8 cellular contexts compared by ENCODE assay signal in genomic region chr15:74725845-74726773, GRCh38. TPM values are rescaled to one million over a fixed set of nuclear protein-coding genes. Genes with fewer than 3 reads are reported as not detected.
A peak's percentile ranks its signal among the peaks of the same experiment; 100 is the strongest.
DNase-seq lines count a peak whose midpoint lies in the region; ATAC-seq and TF ChIP-seq lines count a peak whose summit lies in the region.

No MANE protein-coding gene starts in this region.

- DNase-seq in EH (ENCODE audit: low read depth) (peak; percentile 32), chondrocyte (ENCODE audit: low spot score) (no peak), memory B cell (ENCODE audit: low spot score in 2 of 2) (peak; percentile 16 to 46)
- DNase-seq in stimulated activated CD8-positive, alpha-beta memory T cell treated with anti-CD3 and anti-CD28 coated beads, Interleukin-4, amount 100 ng/mL, for 24 hours (ENCODE audit: low read depth) = peak; percentile 54

- ATAC-seq in activated CD4-positive, CD25-positive, alpha-beta regulatory T cell treated with anti-CD3 and anti-CD28 coated beads, Interleukin-2, amount 50 U/mL, for 24 hours = peak; percentile 63 to 69
- ATAC-seq in memory B cell (ENCODE audit: low read depth) = peak; percentile 62
- no peak for ATAC-seq in GM19328 (IDR thresholded peaks at IDR 0.05; ENCODE audit: unreplicated experiment)
- no peak for ATAC-seq in HG03095 (IDR thresholded peaks at IDR 0.05; ENCODE audit: unreplicated experiment)

- H3K4me3 ChIP-seq in HUES64 (ENCODE audit: low read length) = peak overlapping the region; percentile 77

- H3K4me1 Mint-ChIP-seq in chondrocyte (ENCODE audit: low read depth) (peaks cover 20% of the 10 kb centered on the region), memory B cell (peaks cover 10% of the 10 kb centered on the region)

- no peaks in the 10 kb centered on the region for H3K9me3 ChIP-seq in HUES64 (ENCODE audit: insufficient read depth, low read depth, low read length)

- H3K36me3 Mint-ChIP-seq in chondrocyte (ENCODE audit: low read depth) (no peaks in the 10 kb centered on the region), memory B cell (no peaks in the 10 kb centered on the region)

- H3K4me3 Mint-ChIP-seq in chondrocyte (ENCODE audit: unreplicated experiment) (peak overlapping the region; percentile 68), memory B cell (peak overlapping the region; percentile 81)

- H3K27ac ChIP-seq in HUES64 (ENCODE audit: low read depth, low read length) = peak overlapping the region; percentile 73; the same call in 1 of the 2 replicates

- WGBS in HUES64 = 4% methylated on average over 86 of the region's 86 CpGs

- H3K27ac Mint-ChIP-seq in chondrocyte (ENCODE audit: unreplicated experiment) = no peak overlapping the region
- H3K27ac Mint-ChIP-seq in memory B cell = no peak overlapping the region

- peak; percentile 24 for TF ChIP-seq CTCF in chondrocyte (IDR thresholded peaks at IDR 0.05)

- peaks cover 4% of the 10 kb centered on the region; the same call in 1 of the 2 replicates for H3K4me1 ChIP-seq in HUES64 (ENCODE audit: insufficient read depth, low read length)

- peaks cover 1% of the 10 kb centered on the region for H3K27me3 Mint-ChIP-seq in chondrocyte (ENCODE audit: low read depth)
- H3K27me3 Mint-ChIP-seq in memory B cell = peaks cover 29% of the 10 kb centered on the region

- H3K9me3 Mint-ChIP-seq in chondrocyte (ENCODE audit: low read depth) (no peaks in the 10 kb centered on the region), memory B cell (no peaks in the 10 kb centered on the region)

- H3K9ac ChIP-seq in HUES64 (ENCODE audit: low read depth, low read length) = peak overlapping the region; percentile 65

- peaks cover 39% of the 10 kb centered on the region for H3K27me3 ChIP-seq in HUES64 (ENCODE audit: insufficient read depth, low read length)

- no peaks in the 10 kb centered on the region for H3K36me3 ChIP-seq in HUES64 (ENCODE audit: insufficient read depth, low read length)

RNA-seq across cellular contexts. Expression of gene CYP1A1, which starts 0.8 kb away (rescaled TPM):
- polyA plus RNA-seq in HUES64 (2013, experiment 1 of 2) = 0.20 TPM
- polyA plus RNA-seq in HUES64 (2013, experiment 2 of 2) = 0.19 TPM
- 0.22 to 0.67 TPM (median 0.27 TPM) in 3 replicates for total RNA-seq in chondrocyte

RNA-seq across cellular contexts. Expression of gene CYP1A2, which starts 22.5 kb away (rescaled TPM):
- not detected for polyA plus RNA-seq in HUES64 (2013, experiment 1 of 2)
- polyA plus RNA-seq in HUES64 (2013, experiment 2 of 2) = not detected
- total RNA-seq in chondrocyte = not detected in 3 replicates

RNA-seq across cellular contexts. Expression of gene EDC3, which starts 30.3 kb away (rescaled TPM):
- polyA plus RNA-seq in HUES64 (2013, experiment 1 of 2) = 23.9 TPM
- polyA plus RNA-seq in HUES64 (2013, experiment 2 of 2) = 25.2 TPM
- total RNA-seq in chondrocyte = 32.8 to 46.0 TPM (median 41.0 TPM) in 3 replicates

RNA-seq across cellular contexts. Expression of gene CSK, which starts 55.8 kb away (rescaled TPM):
- 33.2 TPM for polyA plus RNA-seq in HUES64 (2013, experiment 1 of 2)
- polyA plus RNA-seq in HUES64 (2013, experiment 2 of 2) = 37.8 TPM
- 39.9 to 47.4 TPM (median 41.5 TPM) in 3 replicates for total RNA-seq in chondrocyte

Comparison
In these comparisons a context has a peak if more than half of its experiments do, and no peak if none do; other contexts are left out.
1. ATAC-seq: peak in activated CD4-positive, CD25-positive, alpha-beta regulatory T cell treated with anti-CD3 and anti-CD28 coated beads, Interleukin-2, amount 50 U/mL, for 24 hours (2 of 2) and memory B cell (single experiment); none in GM19328 (single experiment) and HG03095 (single experiment).